ENCODE assay signal across 12 cellular contexts in genomic region chr12:6093764-6094163, GRCh38. TPM values are rescaled to one million over a fixed set of nuclear protein-coding genes. Genes with fewer than 3 reads are reported as not detected.
DNase-seq lines count a peak whose midpoint lies in the region; ATAC-seq and TF ChIP-seq lines count a peak whose summit lies in the region.
"Had no signal": no experiment of that assay in that cellular context is flagged by ENCODE, and none has a peak within 500 bp of the region (broad histone marks: within the 10 kb centered on the region; RNA-seq: fewer than 3 reads in every experiment).

No MANE protein-coding gene starts in this region.

- no peaks in the 10 kb centered on the region for H4K20me1 ChIP-seq in GM23248 (ENCODE audit: insufficient read depth)

- peaks cover 38% of the 10 kb centered on the region for H3K4me1 ChIP-seq in GM23248 (ENCODE audit: insufficient read depth)
- peaks cover 38% of the 10 kb centered on the region for H3K4me1 ChIP-seq in RWPE2 (ENCODE audit: insufficient read depth, poor library complexity, severe bottlenecking)
- H3K4me1 ChIP-seq in foreskin keratinocyte = peaks cover 35% of the 10 kb centered on the region

- DNase-seq in GM23248 (peak; percentile 35), RWPE2 (ENCODE audit: low spot score) (no peak), foreskin keratinocyte (no peak), SIG-M5 (lab: John Stamatoyannopoulos, UW) (no peak), HEK293T (ENCODE audit: extremely low spot score) (no peak)
- DNase-seq: activated CD4-positive, alpha-beta T cell treated with anti-CD3 and anti-CD28 coated beads, Interleukin-2, amount 10 ng/mL, durations not matched to agents 24 days and 14 days; CD4-positive, CD25-positive, alpha-beta regulatory T cell had no signal

- H3F3A ChIP-seq in GM23248 (ENCODE audit: insufficient read depth) = peaks cover 29% of the 10 kb centered on the region

- no peaks in the 10 kb centered on the region for H3K27me3 ChIP-seq in GM23248 (replicated peaks; ENCODE audit: insufficient read depth)
- H3K27me3 ChIP-seq in RWPE2 (ENCODE audit: insufficient read depth, poor library complexity, severe bottlenecking) = no peaks in the 10 kb centered on the region
- no peaks in the 10 kb centered on the region for H3K27me3 ChIP-seq in foreskin keratinocyte
- H3K27me3 ChIP-seq: thyroid gland had no signal

- POLR2A ChIA-PET in HEK293T (lab: Yijun Ruan, JAX) = no interaction called here

- WGBS in GM23248 (ENCODE audit: low coverage in 1 of 2, low lambda C conversion rate in 2 of 2, missing lambda C conversion rate in 2 of 2), 2 experiments = 59 to 74% methylated on average over 2 of the region's 2 CpGs

- in situ Hi-C loops in GM23248 (cut with MboI) = no loop called here

- no peaks in the 10 kb centered on the region for H3K9me3 ChIP-seq in GM23248 (ENCODE audit: low read depth)
- H3K9me3 ChIP-seq in RWPE2 (ENCODE audit: severe bottlenecking) = no peaks in the 10 kb centered on the region
- H3K9me3 ChIP-seq: thyroid gland had no signal

- CTCF ChIA-PET in HEK293T (lab: Yijun Ruan, JAX) = no interaction called here

- H3K79me2 ChIP-seq in GM23248 (ENCODE audit: insufficient read depth) = no peaks in the 10 kb centered on the region

- H3K9me2 ChIP-seq in GM23248 (ENCODE audit: insufficient read depth) = no peaks in the 10 kb centered on the region

- H3K27ac ChIP-seq in GM23248 = peak overlapping the region; percentile 76
- H3K27ac ChIP-seq in RWPE2 (ENCODE audit: poor library complexity, severe bottlenecking) = peak overlapping the region; percentile 80
- H3K27ac ChIP-seq in foreskin keratinocyte = peak overlapping the region; percentile 60
- peak overlapping the region in 11 of 21 experiments; percentile 1 to 64 (median 29) for H3K27ac ChIP-seq in skin epidermis
- H3K27ac ChIP-seq: thyroid gland had no signal

- ATAC-seq in RWPE2 (ENCODE audit: low read depth) (0 out of 3 replicates have a peak, but pooled peaks have one; percentile 1), foreskin keratinocyte (peak; percentile 12), GM18861 (IDR thresholded peaks at IDR 0.05; ENCODE audit: unreplicated experiment) (no peak), GM19035 (IDR thresholded peaks at IDR 0.05; ENCODE audit: unreplicated experiment) (no peak)

- H3K4me3 ChIP-seq in GM23248 (peak overlapping the region; percentile 55), RWPE2 (ENCODE audit: severe bottlenecking) (no peak overlapping the region), skin epidermis (no peak overlapping the region)
- H3K4me3 ChIP-seq: thyroid gland had no signal

- peak overlapping the region; percentile 85 for H3K4me2 ChIP-seq in GM23248 (ENCODE audit: unreplicated experiment)

- H2AFZ ChIP-seq in GM23248 = no peak overlapping the region

- H3K9ac ChIP-seq in GM23248 = peak overlapping the region; percentile 9; the same call in 1 of the 2 replicates

- TF ChIP-seq CTCF in RWPE2 (IDR thresholded peaks at IDR 0.05; ENCODE audit: poor library complexity, severe bottlenecking) (no peak), foreskin keratinocyte (conservative IDR thresholded peaks at IDR 0.05) (no peak)

- H3K36me3 ChIP-seq in GM23248 (ENCODE audit: low read depth) (no peaks in the 10 kb centered on the region), RWPE2 (ENCODE audit: low read depth) (no peaks in the 10 kb centered on the region)
- H3K36me3 ChIP-seq: thyroid gland had no signal

TF ChIP-seq in HEK293T, 16 proteins besides CTCF, POLR2A, EP300 and RAD21:
- no peak for TF ChIP-seq BHLHE40 (IDR thresholded peaks at IDR 0.05; ENCODE audit: borderline replicate concordance)

RNA-seq across cellular contexts. Expression of gene VWF, which starts 30.7 kb away (rescaled TPM):
- total RNA-seq in GM23248 (2014; rRNA removed; shearing (Covaris generic)) = not detected in 2 replicates
- polyA plus RNA-seq in GM23248 (2016; fragmentation: Nextera tagmentation; extraction: Ambion mirVana) (0.03 and 0.14 TPM in 2 replicates), foreskin keratinocyte (under 0.01 and 0.07 TPM in 2 replicates)
- total RNA-seq in foreskin keratinocyte = not detected in 2 replicates
- total RNA-seq: activated CD4-positive, alpha-beta T cell treated with anti-CD3 and anti-CD28 coated beads, Interleukin-2, amount 10 ng/mL, durations not matched to agents 24 days and 14 days; activated T-helper 2 cell treated with anti-CD3 and anti-CD28 coated beads, Interferon-gamma antibody, Interleukin-2, Interleukin-4, amounts not matched to agents 10 μg/mL and 5 μg/mL and 100 μg/mL, durations not matched to agents 14 hours and 24 hours and 36 hours had no signal
- polyA plus RNA-seq: CD4-positive, CD25-positive, alpha-beta regulatory T cell had no signal

Comparison
In these comparisons a context has a peak if more than half of its experiments do, and no peak if none do; other contexts are left out.
1. H3K27ac ChIP-seq: peak in every context shown above with its lines; median percentile 80 in RWPE2; 76 in GM23248; 60 in foreskin keratinocyte; 29 in skin epidermis.
2. ATAC-seq: peak in RWPE2 (single experiment) and foreskin keratinocyte (single experiment); none in GM18861 (single experiment) and GM19035 (single experiment).